8 cellular contexts compared by ENCODE assay signal in genomic region chr12:104219908-104220404, GRCh38. TPM values are rescaled to one million over a fixed set of nuclear protein-coding genes. Genes with fewer than 3 reads are reported as not detected.
DNase-seq lines count a peak whose midpoint lies in the region; ATAC-seq, FAIRE-seq and TF ChIP-seq lines count a peak whose summit lies in the region.

No MANE protein-coding gene starts in this region.

- no peaks in the 10 kb centered on the region for H3K9me3 ChIP-seq in heart right ventricle

- H3K27me3 ChIP-seq in heart right ventricle: peaks cover 0 to 5% (median 0%) of the 10 kb centered on the region in 7 donors

- no peaks in the 10 kb centered on the region for H3K36me3 ChIP-seq in heart right ventricle

- intact Hi-C loops in heart right ventricle (cut with DNase I): loop anchor here (1.0 to 10.0 kb wide), 8 partner anchors 65 to 137 kb away; partner anchors contain the start of gene EID3 (in 1 of the 10)

- H3K27ac ChIP-seq in heart right ventricle: peak overlapping the region; percentile 49 to 93 (median 70)

- 36 to 47% methylated on average over 4 of the region's 4 CpGs for WGBS in heart right ventricle, 2 donors

- H3K4me3 ChIP-seq in heart right ventricle: no peak overlapping the region

- TF ChIP-seq CTCF in heart right ventricle (IDR thresholded peaks at IDR 0.05): no peak

- DNase-seq in HPDE6-E6E7 (ENCODE audit: extremely low spot score): peak; percentile 85
- DNase-seq in SHP77 treated with DMSO at 0.1 percent for 48 hours (lab: John Stamatoyannopoulos, UW): peak; percentile 68
- DNase-seq in activated effector memory CD4-positive, alpha-beta T cell treated with Interleukin-2 at 50 U/mL for 16 hours: peak; percentile 60
- DNase-seq in heart right ventricle: no peak
- DNase-seq in stimulated activated CD4-positive, alpha-beta T cell treated with anti-CD3 and anti-CD28 coated beads, Interleukin-2, amount 100 ng/mL, for 24 hours: peak; percentile 60
- no peak for DNase-seq in GM19239 (ENCODE audit: insufficient read length, low spot score)
- DNase-seq in NCI-H510A treated with DMSO at 0.1 percent for 48 hours (lab: John Stamatoyannopoulos, UW): no peak

- peaks cover 0 to 33% (median 14%) of the 10 kb centered on the region in 9 donors for H3K4me1 ChIP-seq in heart right ventricle

- no peak for FAIRE-seq in GM19239 (lab: Jason Lieb, UNC)

- ATAC-seq in heart right ventricle: peak in 4 of 8 donors; percentile 8 to 22 (median 18)
- ATAC-seq in GM21381 (IDR thresholded peaks at IDR 0.05; ENCODE audit: unreplicated experiment): no peak

RNA-seq across cellular contexts. Expression of gene TXNRD1, which starts 4.4 kb away (rescaled TPM):
- total RNA-seq in heart right ventricle: 100 to 1,000 TPM in 2 of 10 donors, 10 to 100 TPM in 8; 57.7 to 113 (median 86.9) TPM
- polyA plus RNA-seq in heart right ventricle: 10 to 100 TPM; 20.6 to 60.2 TPM

Comparison
In these comparisons a context has a peak if more than half of its experiments do, and no peak if none do; other contexts are left out.
1. DNase-seq: peak in HPDE6-E6E7 (single experiment), SHP77 treated with DMSO at 0.1 percent for 48 hours (single experiment), activated effector memory CD4-positive, alpha-beta T cell treated with Interleukin-2 at 50 U/mL for 16 hours (single experiment) and stimulated activated CD4-positive, alpha-beta T cell treated with anti-CD3 and anti-CD28 coated beads, Interleukin-2, amount 100 ng/mL, for 24 hours (2 of 2); none in heart right ventricle (0 of 2), GM19239 (single experiment) and NCI-H510A treated with DMSO at 0.1 percent for 48 hours (single experiment).